8 cellular contexts compared by ENCODE assay signal in the genomic region with DNA sequence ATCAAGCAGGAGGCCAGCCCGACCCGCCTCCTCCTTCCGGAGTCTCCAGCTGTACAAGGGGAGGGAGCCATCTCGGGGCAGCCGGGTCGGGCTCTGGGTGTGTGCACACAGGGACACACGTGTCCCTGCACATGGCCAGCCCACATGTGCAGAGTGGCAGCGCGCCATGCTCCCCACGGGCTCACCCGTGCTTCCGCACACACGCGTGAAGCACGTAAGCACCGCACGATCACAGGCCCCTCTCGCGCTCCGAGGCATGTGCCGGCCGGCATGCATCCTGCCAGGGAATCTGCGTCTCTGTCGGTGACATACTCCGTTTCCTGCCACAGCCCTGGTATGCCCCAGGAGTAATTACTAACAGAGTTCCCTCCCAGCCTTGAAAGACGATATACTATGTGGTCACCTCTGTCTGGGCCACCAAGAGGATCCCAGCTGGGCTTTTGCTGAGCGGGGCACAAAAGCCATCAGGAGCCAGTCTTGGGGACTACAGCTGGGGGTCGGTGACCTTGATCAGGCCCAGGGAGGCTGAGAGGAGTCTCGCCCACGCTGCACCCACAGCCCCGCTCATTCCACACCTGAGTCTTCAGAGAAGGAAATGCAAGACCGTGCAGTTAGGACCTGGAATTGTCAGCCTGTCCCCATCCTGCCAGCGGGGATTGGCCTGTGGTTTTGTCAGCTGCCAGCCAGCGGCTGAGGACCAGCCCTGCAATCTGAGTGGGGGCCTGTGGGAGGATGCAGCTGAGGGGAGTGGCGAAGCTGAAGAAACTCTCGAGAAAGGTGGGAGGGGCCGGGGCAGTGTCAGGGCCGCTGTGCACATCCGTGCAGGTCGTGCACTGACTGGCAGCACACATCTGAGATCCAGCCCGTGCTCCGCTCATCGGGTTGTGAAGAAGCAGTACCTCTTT. TPM values are rescaled to one million over a fixed set of nuclear protein-coding genes. Genes with fewer than 3 reads are reported as not detected.
DNase-seq lines count a peak whose midpoint lies in the region; ATAC-seq, FAIRE-seq and TF ChIP-seq lines count a peak whose summit lies in the region.

No MANE protein-coding gene starts in this region.

- H3K27ac Mint-ChIP-seq in T-helper 17 cell (peak overlapping the region; percentile 93), astrocyte (ENCODE audit: unreplicated experiment) (no peak overlapping the region), progenitor cell of endocrine pancreas (no peak overlapping the region)

- no peak for TF ChIP-seq CTCF in GM10248 (IDR thresholded peaks at IDR 0.05; ENCODE audit: control extremely low read depth, extremely low read depth, low read depth, missing control alignments)
- no peak for TF ChIP-seq CTCF in astrocyte (IDR thresholded peaks at IDR 0.05; ENCODE audit: insufficient read depth, low read depth, low read length)
- TF ChIP-seq CTCF in upper lobe of left lung (IDR thresholded peaks at IDR 0.05) = peak in 1 of 6 experiments; percentile 4
- no peak for TF ChIP-seq CTCF in progenitor cell of endocrine pancreas (IDR thresholded peaks at IDR 0.05; ENCODE audit: unreplicated experiment)

- H3K9ac ChIP-seq in astrocyte (ENCODE audit: low read length) = peak overlapping the region; percentile 23

- peak overlapping the region; percentile 50 for H3K4me2 ChIP-seq in astrocyte (ENCODE audit: low read length)

- H3K9me3 ChIP-seq in T-helper 17 cell (ENCODE audit: control insufficient read depth, low read length, poor library complexity, severe bottlenecking) (no peaks in the 10 kb centered on the region), astrocyte (ENCODE audit: insufficient read depth, low read depth, low read length) (no peaks in the 10 kb centered on the region), upper lobe of left lung (no peaks in the 10 kb centered on the region)

- CTCF ChIA-PET in GM10248 (lab: Yijun Ruan, JAX) = interaction anchor here (0.6 to 1.3 kb wide), 2 partner anchors 10 to 201 kb away, joined by 3 to 4 read pairs; no protein-coding TSS in a partner anchor

- H4K20me1 ChIP-seq in astrocyte (ENCODE audit: insufficient read depth, low read length) = no peaks in the 10 kb centered on the region

- H3K79me2 ChIP-seq in astrocyte (ENCODE audit: insufficient read depth, low read length) = no peaks in the 10 kb centered on the region

- TF ChIP-seq EP300 in upper lobe of left lung (IDR thresholded peaks at IDR 0.05) = peak in 2 of 4 donors; percentile 38 to 56

- H3K4me1 ChIP-seq in astrocyte (ENCODE audit: insufficient read depth, low read length) = peaks cover 13% of the 10 kb centered on the region
- H3K4me1 ChIP-seq in upper lobe of left lung = peaks cover 52 to 56% (median 54%) of the 10 kb centered on the region in 4 donors

- no peak for TF ChIP-seq POLR2A in upper lobe of left lung (IDR thresholded peaks at IDR 0.05)

- no peak overlapping the region for H2AFZ ChIP-seq in astrocyte (ENCODE audit: low read depth, low read length)

- FAIRE-seq in astrocyte (lab: Jason Lieb, UNC) = no peak

- POLR2A ChIA-PET in GM10248 (lab: Yijun Ruan, JAX) = no interaction called here

- H3K4me3 ChIP-seq in astrocyte (ENCODE audit: insufficient read depth, low read depth, low read length) = no peak overlapping the region
- H3K4me3 ChIP-seq in upper lobe of left lung = no peak overlapping the region

- peak overlapping the region; percentile 87 for H3K4me3 Mint-ChIP-seq in T-helper 17 cell
- peak overlapping the region; percentile 41 for H3K4me3 Mint-ChIP-seq in astrocyte (ENCODE audit: unreplicated experiment)
- H3K4me3 Mint-ChIP-seq in progenitor cell of endocrine pancreas (ENCODE audit: low read depth) = no peak overlapping the region

- peak; percentile 76 for ATAC-seq in T-helper 17 cell
- ATAC-seq in upper lobe of left lung (ENCODE audit: low FRiP score in 2 of 2) = peak; percentile 31 to 51

- H3K27me3 Mint-ChIP-seq in T-helper 17 cell (no peaks in the 10 kb centered on the region), astrocyte (ENCODE audit: low read depth, unreplicated experiment) (peaks cover 18% of the 10 kb centered on the region), progenitor cell of endocrine pancreas (peaks cover 5% of the 10 kb centered on the region)

- 52 to 54% methylated on average over 11 to 41 of the region's 43 CpGs for WGBS in upper lobe of left lung, 2 donors

- H3K27me3 ChIP-seq in astrocyte (ENCODE audit: insufficient read depth, low read length) = no peaks in the 10 kb centered on the region
- no peaks in the 10 kb centered on the region for H3K27me3 ChIP-seq in upper lobe of left lung

- H3K9me3 Mint-ChIP-seq in astrocyte (ENCODE audit: unreplicated experiment) = no peaks in the 10 kb centered on the region
- H3K9me3 Mint-ChIP-seq in progenitor cell of endocrine pancreas (ENCODE audit: low read depth) = no peaks in the 10 kb centered on the region

- H3K4me1 Mint-ChIP-seq in T-helper 17 cell (peaks cover 45% of the 10 kb centered on the region), astrocyte (ENCODE audit: low read depth, unreplicated experiment) (peaks cover 6% of the 10 kb centered on the region), progenitor cell of endocrine pancreas (ENCODE audit: low read depth) (peaks cover 15% of the 10 kb centered on the region)

- peak; percentile 71 for DNase-seq in GM10248 (ENCODE audit: extremely low spot score)
- peak; percentile 86 for DNase-seq in HK-2 (ENCODE audit: unreplicated experiment)
- DNase-seq in T-helper 17 cell = peak; percentile 62 to 80 (median 63)
- no peak for DNase-seq in astrocyte (ENCODE audit: low read depth)
- peak; percentile 61 to 69 for DNase-seq in lung microvascular endothelial cell (ENCODE audit: low read depth in 2 of 2)
- peak; percentile 57 to 91 for DNase-seq in upper lobe of left lung
- no peak for DNase-seq in midbrain (lab: John Stamatoyannopoulos, UW)
- no peak for DNase-seq in progenitor cell of endocrine pancreas (ENCODE audit: low spot score, unreplicated experiment)

- H3K36me3 ChIP-seq in astrocyte (ENCODE audit: insufficient read depth, low read length) (no peaks in the 10 kb centered on the region), upper lobe of left lung (no peaks in the 10 kb centered on the region)

- no peaks in the 10 kb centered on the region for H3K36me3 Mint-ChIP-seq in T-helper 17 cell (ENCODE audit: low read depth)
- H3K36me3 Mint-ChIP-seq in astrocyte (ENCODE audit: low read depth, unreplicated experiment) = no peaks in the 10 kb centered on the region
- H3K36me3 Mint-ChIP-seq in progenitor cell of endocrine pancreas (ENCODE audit: insufficient read depth) = no peaks in the 10 kb centered on the region

- no peak overlapping the region for H3K27ac ChIP-seq in astrocyte (ENCODE audit: low read depth, low read length)
- H3K27ac ChIP-seq in upper lobe of left lung = peak overlapping the region; percentile 25 to 66 (median 54)

RNA-seq across cellular contexts. Expression of gene LFNG, which starts 11.0 kb away (rescaled TPM):
- total RNA-seq in T-helper 17 cell = 100 to 1,000 TPM; 110 to 116 TPM
- total RNA-seq in astrocyte = 58.6 and 76.9 TPM in 2 replicates
- total RNA-seq in lung microvascular endothelial cell = 11.6 and 16.9 TPM in 2 replicates
- total RNA-seq in upper lobe of left lung = 10 to 100 TPM; 30.6 to 62.9 (median 45.2) TPM
- total RNA-seq in progenitor cell of endocrine pancreas = 9.7 and 10.6 TPM in 2 replicates

RNA-seq across cellular contexts. Expression of gene GRIFIN, which starts 32.4 kb away (rescaled TPM):
- not detected for total RNA-seq in T-helper 17 cell
- not detected in 2 replicates for total RNA-seq in astrocyte
- not detected in 2 replicates for total RNA-seq in lung microvascular endothelial cell
- not detected for total RNA-seq in upper lobe of left lung
- total RNA-seq in progenitor cell of endocrine pancreas = not detected in 2 replicates

RNA-seq across cellular contexts. Expression of gene BRAT1, which starts 46.7 kb away (rescaled TPM):
- total RNA-seq in T-helper 17 cell (10 to 100 TPM; 19.5 to 20.5 TPM), astrocyte (18.7 and 19.7 TPM in 2 replicates), lung microvascular endothelial cell (13.9 and 21.8 TPM in 2 replicates), upper lobe of left lung (10 to 100 TPM; 23.9 to 68.3 (median 31.0) TPM), progenitor cell of endocrine pancreas (43.1 and 43.7 TPM in 2 replicates)

RNA-seq across cellular contexts. Expression of gene IQCE, which starts 50.2 kb away (rescaled TPM):
- 1 to 10 TPM; 6.7 to 9.0 TPM for total RNA-seq in T-helper 17 cell
- 13.1 and 13.8 TPM in 2 replicates for total RNA-seq in astrocyte
- 4.6 and 6.0 TPM in 2 replicates for total RNA-seq in lung microvascular endothelial cell
- 10 to 100 TPM; 18.0 to 51.3 (median 23.9) TPM for total RNA-seq in upper lobe of left lung
- total RNA-seq in progenitor cell of endocrine pancreas = 32.5 and 33.5 TPM in 2 replicates

Comparison
In these comparisons a context has a peak if more than half of its experiments do, and no peak if none do; other contexts are left out.
1. DNase-seq: peak in GM10248 (single experiment), HK-2 (single experiment), T-helper 17 cell (3 of 3), lung microvascular endothelial cell (2 of 2) and upper lobe of left lung (2 of 2); none in astrocyte (single experiment), midbrain (single experiment) and progenitor cell of endocrine pancreas (single experiment).